ENCODE assay signal across 8 cellular contexts in genomic region chr15:31442203-31443090, GRCh38.
A peak's percentile ranks its signal among the peaks of the same experiment; 100 is the strongest.
DNase-seq lines count a peak whose midpoint lies in the region; ATAC-seq, FAIRE-seq and TF ChIP-seq lines count a peak whose summit lies in the region.

No MANE protein-coding gene starts in this region.

- dilution Hi-C loops in keratinocyte (cut with MboI; ENCODE audit: extremely low pct_ligation_motif_present, low sequenced_read_pairs) = no loop called here

- H3K4me3 ChIP-seq in AG04449 (ENCODE audit: low read depth, low read length) (no peak overlapping the region), H7 (ENCODE audit: insufficient read depth, low read depth, low read length) (no peak overlapping the region), adipocyte (ENCODE audit: low read length) (peak overlapping the region; percentile 25), keratinocyte (ENCODE audit: control insufficient read depth in 2 of 3, extremely low read depth in 1 of 3, insufficient read depth in 2 of 3, low read depth in 1 of 3, low read length in 3 of 3) (peak overlapping the region in 1 of 3 experiments; percentile 2), body of pancreas (no peak overlapping the region)

- POLR2A ChIA-PET in AG04449 (lab: Yijun Ruan, JAX) = interaction anchor here (1.1 to 1.9 kb wide), 2 partner anchors 8 to 29 kb away, joined by 3 to 6 read pairs; no protein-coding TSS in a partner anchor

- H3K9me3 ChIP-seq in adipocyte (ENCODE audit: control insufficient read depth, low read length) (no peaks in the 10 kb centered on the region), keratinocyte (ENCODE audit: control insufficient read depth, low read depth, low read length) (no peaks in the 10 kb centered on the region), body of pancreas (no peaks in the 10 kb centered on the region)

- DNase-seq in AG04449 (ENCODE audit: low read depth, low spot score) (peak; percentile 91), H7 (peak; percentile 72), adipocyte (ENCODE audit: low read depth) (peak; percentile 85), keratinocyte (ENCODE audit: low read depth, low spot score) (peak; percentile 95), GM13976 (ENCODE audit: low spot score) (no peak), NCI-H1930 (lab: John Stamatoyannopoulos, UW) (no peak), NCI-H748 treated with DMSO at 0.1 percent for 48 hours (lab: John Stamatoyannopoulos, UW) (no peak), body of pancreas (no peak)

- H3K36me3 ChIP-seq in H7 (replicated peaks; ENCODE audit: control insufficient read depth, insufficient read depth, low read length) = no peaks in the 10 kb centered on the region
- H3K36me3 ChIP-seq in adipocyte (ENCODE audit: control insufficient read depth, insufficient read depth, low read length, severe bottlenecking) = no peaks in the 10 kb centered on the region
- H3K36me3 ChIP-seq in keratinocyte (ENCODE audit: control insufficient read depth in 2 of 2, extremely low read depth in 1 of 2, insufficient read depth in 2 of 2, low read length in 2 of 2) = no peaks in the 10 kb centered on the region
- no peaks in the 10 kb centered on the region for H3K36me3 ChIP-seq in body of pancreas (replicated peaks in 1 of 2; ENCODE audit: insufficient read depth in 1 of 2, low read depth in 2 of 2)

- peaks cover 29% of the 10 kb centered on the region for H3K4me1 ChIP-seq in adipocyte (ENCODE audit: control insufficient read depth, insufficient read depth, low read length)
- peaks cover 38% of the 10 kb centered on the region for H3K4me1 ChIP-seq in keratinocyte (ENCODE audit: control insufficient read depth, extremely low read depth, insufficient read depth, low read length)
- peaks cover 11% of the 10 kb centered on the region for H3K4me1 ChIP-seq in body of pancreas

- H3K79me2 ChIP-seq in keratinocyte (ENCODE audit: control insufficient read depth, insufficient read depth, low read length) = no peaks in the 10 kb centered on the region

- H3K27me3 ChIP-seq in H7 (ENCODE audit: control insufficient read depth, insufficient read depth, low read length) = peaks cover 8% of the 10 kb centered on the region
- H3K27me3 ChIP-seq in adipocyte (replicated peaks; ENCODE audit: control insufficient read depth, insufficient read depth, low read length) = no peaks in the 10 kb centered on the region
- no peaks in the 10 kb centered on the region for H3K27me3 ChIP-seq in keratinocyte (ENCODE audit: control insufficient read depth, extremely low read depth, insufficient read depth, low read length)
- no peaks in the 10 kb centered on the region for H3K27me3 ChIP-seq in body of pancreas

- in situ Hi-C loops in GM13976 (cut with MboI; ENCODE audit: low sequenced_read_pairs, unreplicated experiment) = loop anchor here (25.0 kb wide), 1 partner anchor 230 kb away; no protein-coding TSS in a partner anchor

- WGBS in body of pancreas, 2 donors = 85 to 88% methylated on average over 16 of the region's 16 CpGs

- CTCF ChIA-PET in AG04449 (lab: Yijun Ruan, JAX) = interaction anchor here (0.9 to 11.9 kb wide), 5 partner anchors 7 to 228 kb away, joined by 3 to 168 read pairs (median 3); no protein-coding TSS in a partner anchor

- H4K20me1 ChIP-seq in keratinocyte (ENCODE audit: control insufficient read depth, extremely low read depth, insufficient read depth, low read length) = no peaks in the 10 kb centered on the region

- no peak overlapping the region for H2AFZ ChIP-seq in keratinocyte (ENCODE audit: control insufficient read depth, low read length)

- TF ChIP-seq CTCF in AG04449 (IDR thresholded peaks at IDR 0.05; ENCODE audit: insufficient read depth, low read length, missing control alignments) (peak; percentile 51), keratinocyte (optimal IDR thresholded peaks at IDR 0.05 in 1 of 3, IDR thresholded peaks at IDR 0.05 in 1 of 3, conservative IDR thresholded peaks at IDR 0.05 in 1 of 3; ENCODE audit: extremely low read depth in 1 of 3, insufficient read depth in 2 of 3, low read length in 3 of 3) (peak; percentile 26 to 52 (median 52)), GM13976 (IDR thresholded peaks at IDR 0.05; ENCODE audit: borderline replicate concordance, control extremely low read depth, extremely low read depth, insufficient read depth, missing control alignments) (no peak), body of pancreas (IDR thresholded peaks at IDR 0.05) (no peak)

- FAIRE-seq in keratinocyte (lab: Jason Lieb, UNC) = peak; percentile 90

- intact Hi-C loops in body of pancreas (cut with DNase I) = no loop called here

- H3K9ac ChIP-seq in adipocyte (ENCODE audit: low read length) (peak overlapping the region; percentile 57), keratinocyte (ENCODE audit: control insufficient read depth, extremely low read depth, insufficient read depth, low read length) (peak overlapping the region; percentile 48)

- H3K9me1 ChIP-seq in keratinocyte (ENCODE audit: control insufficient read depth, extremely low read depth, insufficient read depth, low read length) = no peaks in the 10 kb centered on the region

- peak overlapping the region; percentile 91 for H3K27ac ChIP-seq in keratinocyte (ENCODE audit: control insufficient read depth, insufficient read depth, low read length)
- H3K27ac ChIP-seq in body of pancreas = no peak overlapping the region

- no peak for ATAC-seq in body of pancreas

- no peak for TF ChIP-seq POLR2A in body of pancreas (IDR thresholded peaks at IDR 0.05)

- H3K4me2 ChIP-seq in keratinocyte (ENCODE audit: control insufficient read depth, extremely low read depth, insufficient read depth, low read depth, low read length) = peak overlapping the region; percentile 50

Comparison
In these comparisons a context has a peak if more than half of its experiments do, and no peak if none do; other contexts are left out.
1. DNase-seq: peak in AG04449 (single experiment), H7 (single experiment), adipocyte (single experiment) and keratinocyte (single experiment); none in GM13976 (single experiment), NCI-H1930 (0 of 2), NCI-H748 treated with DMSO at 0.1 percent for 48 hours (single experiment) and body of pancreas (0 of 4).
2. CTCF ChIP-seq: peak in AG04449 (single experiment) and keratinocyte (3 of 3); none in GM13976 (single experiment) and body of pancreas (0 of 7).